Comparison of ENCODE assay signal across 29 cellular contexts in the genomic region with DNA sequence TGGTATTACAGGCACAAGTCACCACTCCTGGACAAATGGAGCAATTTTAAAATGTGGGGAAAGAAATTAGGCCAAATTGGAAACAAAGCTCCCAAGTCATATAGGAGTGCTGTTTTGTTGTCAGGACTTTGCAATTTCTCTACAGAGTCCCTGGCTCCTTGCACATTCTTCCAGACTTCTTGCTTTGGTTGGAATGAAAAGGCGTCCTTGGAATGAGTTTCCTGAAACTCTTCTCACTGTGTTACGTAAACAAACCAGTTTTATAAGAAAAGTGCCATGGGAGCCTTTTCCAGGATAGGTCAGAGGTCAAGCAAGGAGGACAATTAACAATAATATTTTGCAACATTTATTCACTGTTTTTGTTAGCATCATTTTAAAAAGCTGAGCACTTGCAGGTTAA. TPM values are rescaled to one million over a fixed set of nuclear protein-coding genes. Genes with fewer than 3 reads are reported as not detected.
DNase-seq lines count a peak whose midpoint lies in the region; ATAC-seq, FAIRE-seq and TF ChIP-seq lines count a peak whose summit lies in the region.
"Had no signal": no experiment of that assay in that cellular context is flagged by ENCODE, and none has a peak within 500 bp of the region (broad histone marks: within the 10 kb centered on the region; RNA-seq: fewer than 3 reads in every experiment).

No MANE protein-coding gene starts in this region.

- POLR2A ChIA-PET in endothelial cell of umbilical vein (lab: Charles Lee): no interaction called here

- H3K36me3 ChIP-seq in right atrium auricular region: no peaks in the 10 kb centered on the region
- H3K36me3 ChIP-seq in endothelial cell of umbilical vein (ENCODE audit: control insufficient read depth in 2 of 2, extremely low read depth in 1 of 2, insufficient read depth in 2 of 2, low read length in 2 of 2): no peaks in the 10 kb centered on the region
- no peaks in the 10 kb centered on the region for H3K36me3 ChIP-seq in mesenchymal stem cell (ENCODE audit: control insufficient read depth in 1 of 2, insufficient read depth in 2 of 2, low read depth in 1 of 2, low read length in 2 of 2)
- H3K36me3 ChIP-seq: BLaER1 treated with 17β-estradiol and CSF1 and Interleukin-3, amounts not matched to agents 10 nM and 100 nM; heart right ventricle; neural progenitor cell; SJSA1; tibial nerve had no signal

- H3K4me1 ChIP-seq in right atrium auricular region (peaks cover 0 to 5% of the 10 kb centered on the region in 2 donors), endothelial cell of umbilical vein (ENCODE audit: control insufficient read depth, extremely low read depth, insufficient read depth, low read length) (no peaks in the 10 kb centered on the region), mesenchymal stem cell (ENCODE audit: control insufficient read depth, insufficient read depth, low read depth, low read length) (peaks cover 2% of the 10 kb centered on the region)
- H3K4me1 ChIP-seq: BLaER1 treated with 17β-estradiol and CSF1 and Interleukin-3, amounts not matched to agents 10 nM and 100 nM; psoas muscle; SJSA1 had no signal

- H4K8ac ChIP-seq in mesenchymal stem cell (ENCODE audit: low read length): no peak overlapping the region

- no peaks in the 10 kb centered on the region for H3K79me1 ChIP-seq in mesenchymal stem cell (replicated peaks; ENCODE audit: low read length, poor library complexity, severe bottlenecking)

- H3K23ac ChIP-seq in mesenchymal stem cell (ENCODE audit: low read length in 2 of 2): no peak overlapping the region

- H3K9me3 ChIP-seq in right atrium auricular region: no peaks in the 10 kb centered on the region
- no peaks in the 10 kb centered on the region for H3K9me3 ChIP-seq in endothelial cell of umbilical vein (replicated peaks; ENCODE audit: control insufficient read depth, insufficient read depth, low read length)
- H3K9me3 ChIP-seq in mesenchymal stem cell (ENCODE audit: control insufficient read depth, low read length): peaks cover 4% of the 10 kb centered on the region
- H3K9me3 ChIP-seq: BLaER1 treated with 17β-estradiol and CSF1 and Interleukin-3, amounts not matched to agents 10 nM and 100 nM; heart right ventricle; psoas muscle; SJSA1; tibial nerve had no signal

- TF ChIP-seq CTCF in right atrium auricular region (IDR thresholded peaks at IDR 0.05) (no peak), endothelial cell of umbilical vein (IDR thresholded peaks at IDR 0.05; ENCODE audit: extremely low read depth in 1 of 2, insufficient read depth in 1 of 2, low read depth in 1 of 2, low read length in 2 of 2) (no peak)

- FAIRE-seq in endothelial cell of umbilical vein (lab: Jason Lieb, UNC): no peak
- FAIRE-seq in RCC 7860 (lab: Jason Lieb, UNC): no peak
- FAIRE-seq: H1, small intestine had no signal

- no peak overlapping the region for H4K91ac ChIP-seq in mesenchymal stem cell (ENCODE audit: low read length)

- H3K4me2 ChIP-seq in endothelial cell of umbilical vein (ENCODE audit: insufficient read depth, low read length): no peak overlapping the region
- H3K4me2 ChIP-seq in mesenchymal stem cell (ENCODE audit: low read length, poor library complexity, severe bottlenecking): no peak overlapping the region
- H3K4me2 ChIP-seq: BLaER1 treated with 17β-estradiol and CSF1 and Interleukin-3, amounts not matched to agents 10 nM and 100 nM; neural progenitor cell had no signal

- no peak overlapping the region for H3K14ac ChIP-seq in mesenchymal stem cell (ENCODE audit: low read length in 2 of 2)

- H3K9ac ChIP-seq in endothelial cell of umbilical vein (replicated peaks; ENCODE audit: extremely low read depth, insufficient read depth, low read length) (no peak overlapping the region), mesenchymal stem cell (ENCODE audit: low read length) (no peak overlapping the region)
- H3K9ac ChIP-seq: BLaER1 treated with 17β-estradiol and CSF1 and Interleukin-3, amounts not matched to agents 10 nM and 100 nM; neural progenitor cell had no signal

- H2BK5ac ChIP-seq in mesenchymal stem cell (ENCODE audit: low read depth, low read length, poor library complexity, severe bottlenecking): no peak overlapping the region

- CTCF ChIA-PET in endothelial cell of umbilical vein (lab: Charles Lee): interaction anchor here (1.0 to 1.1 kb wide), 2 partner anchors 31 to 39 kb away, joined by 3 read pairs; no protein-coding TSS in a partner anchor

- H2AK5ac ChIP-seq in mesenchymal stem cell (ENCODE audit: low read length, severe bottlenecking): no peak overlapping the region

- ATAC-seq in Right ventricle myocardium superior (ENCODE audit: poor library complexity): peak; percentile 79
- ATAC-seq: activated CD8-positive, alpha-beta memory T cell treated with anti-CD3 and anti-CD28 coated beads, Interleukin-2, amount 10 ng/mL, durations not matched to agents 7 days and 5 days; effector memory CD8-positive, alpha-beta T cell; psoas muscle; stimulated activated naive B cell treated with anti-CD40 and anti-IgM and Interleukin-4, amounts not matched to agents 10 μg/mL and 1 μg/mL and 100 μg/mL, for 72 hours had no signal

- no peaks in the 10 kb centered on the region for H3K79me2 ChIP-seq in endothelial cell of umbilical vein (ENCODE audit: control insufficient read depth, insufficient read depth, low read length)

- H2BK15ac ChIP-seq in mesenchymal stem cell (ENCODE audit: low read depth, poor library complexity, severe bottlenecking): no peak overlapping the region

- intact Hi-C loops in Right ventricle myocardium superior (cut with DNase I): no loop called here
- intact Hi-C loops in endothelial cell of umbilical vein (cut with micrococcal nuclease): no loop called here

- no peak for TF ChIP-seq POLR2A in endothelial cell of umbilical vein (IDR thresholded peaks at IDR 0.05; ENCODE audit: low read depth, low read length)

- dilution Hi-C loops in endothelial cell of umbilical vein (cut with MboI; ENCODE audit: extremely low pct_ligation_motif_present, low sequenced_read_pairs): no loop called here

- BruUV-seq in endothelial cell of umbilical vein (replicated peaks; lab: Mats Ljungman, UMichigan): no TSS peak

- H3K4ac ChIP-seq in mesenchymal stem cell (ENCODE audit: low read depth in 1 of 2, low read length in 2 of 2): no peak overlapping the region

- H2AFZ ChIP-seq in endothelial cell of umbilical vein (ENCODE audit: low read depth, low read length) (no peak overlapping the region), mesenchymal stem cell (ENCODE audit: low read depth, low read length) (no peak overlapping the region)
- H2AFZ ChIP-seq: neural progenitor cell had no signal

- no peak overlapping the region for H3K18ac ChIP-seq in mesenchymal stem cell (ENCODE audit: low read depth in 1 of 2, low read length in 2 of 2)

- no peak overlapping the region for H2BK12ac ChIP-seq in mesenchymal stem cell (ENCODE audit: low read length in 2 of 2)

- DNase-seq in Right ventricle myocardium superior (no peak), right atrium auricular region (ENCODE audit: low spot score) (no peak), endothelial cell of umbilical vein (ENCODE audit: low read depth, low spot score) (peak; percentile 39), mesenchymal stem cell (peak; percentile 38), T1000 (lab: John Stamatoyannopoulos, UW) (no peak), RCC 7860 (ENCODE audit: low spot score) (no peak), DMS114 treated with DMSO at 0.1 percent for 48 hours (lab: John Stamatoyannopoulos, UW; ENCODE audit: unreplicated experiment) (no peak), NCI-H2196 (lab: John Stamatoyannopoulos, UW; ENCODE audit: unreplicated experiment) (no peak)
- DNase-seq: activated CD4-positive, alpha-beta T cell treated with anti-CD3 and anti-CD28 coated beads, Interleukin-2, amount 10 ng/mL, durations not matched to agents 7 days and 5 days; activated CD8-positive, alpha-beta memory T cell treated with anti-CD3 and anti-CD28 coated beads, Interleukin-2, amount 10 ng/mL, durations not matched to agents 7 days and 5 days; activated naive CD4-positive, alpha-beta T cell treated with anti-CD3 and anti-CD28 coated beads, Interleukin-2, amount 50 U/mL, for 16 hours; anterior cingulate cortex; Calu3; effector memory CD8-positive, alpha-beta T cell; NCI-H1105; NCI-H2081; NK-92 treated with Interleukin-12 subunit alpha and Interleukin-12 subunit beta, amount 100 ng/mL, for 24 hours; psoas muscle; small intestine; stimulated activated CD4-positive, alpha-beta T cell treated with anti-CD3 and anti-CD28 coated beads, Interleukin-2, amount 100 ng/mL, for 48 hours; stimulated activated naive B cell treated with anti-CD40 and anti-IgM and Interleukin-4, amounts not matched to agents 10 μg/mL and 1 μg/mL and 100 μg/mL, for 72 hours had no signal

- WGBS in mesenchymal stem cell: no CpG with 5 or more reads among the region's 2 CpGs

- H3K27me3 ChIP-seq in right atrium auricular region (no peaks in the 10 kb centered on the region), endothelial cell of umbilical vein (ENCODE audit: control insufficient read depth in 2 of 2, insufficient read depth in 2 of 2, low read length in 2 of 2) (peaks cover 2 to 5% of the 10 kb centered on the region in 2 experiments), mesenchymal stem cell (ENCODE audit: control insufficient read depth in 1 of 2, insufficient read depth in 1 of 2, low read length in 2 of 2) (peaks cover 4 to 40% of the 10 kb centered on the region in 2 experiments)
- H3K27me3 ChIP-seq: BLaER1 treated with 17β-estradiol and CSF1 and Interleukin-3, amounts not matched to agents 10 nM and 100 nM; heart right ventricle; neural progenitor cell; tibial nerve had no signal

- H2BK120ac ChIP-seq in mesenchymal stem cell (ENCODE audit: low read depth, low read length): no peak overlapping the region

- H4K20me1 ChIP-seq in endothelial cell of umbilical vein (replicated peaks; ENCODE audit: control insufficient read depth, extremely low read depth, insufficient read depth, low read length): no peaks in the 10 kb centered on the region
- H4K20me1 ChIP-seq: BLaER1 treated with 17β-estradiol and CSF1 and Interleukin-3, amounts not matched to agents 10 nM and 100 nM had no signal

- H3K4me3 ChIP-seq in right atrium auricular region (no peak overlapping the region), endothelial cell of umbilical vein (replicated peaks in 1 of 3; ENCODE audit: insufficient read depth in 1 of 3, low read depth in 1 of 3, low read length in 3 of 3) (no peak overlapping the region), mesenchymal stem cell (ENCODE audit: insufficient read depth in 1 of 2, low read depth in 1 of 2, low read length in 2 of 2) (no peak overlapping the region)
- H3K4me3 ChIP-seq: BLaER1 treated with 17β-estradiol and CSF1 and Interleukin-3, amounts not matched to agents 10 nM and 100 nM; heart right ventricle; neural progenitor cell; psoas muscle; SJSA1; tibial nerve had no signal

- H3K27ac ChIP-seq in right atrium auricular region (no peak overlapping the region), endothelial cell of umbilical vein (ENCODE audit: insufficient read depth, low read depth, low read length) (no peak overlapping the region), mesenchymal stem cell (ENCODE audit: low read length, poor library complexity, severe bottlenecking) (no peak overlapping the region)
- H3K27ac ChIP-seq: BLaER1 treated with 17β-estradiol and CSF1 and Interleukin-3, amounts not matched to agents 10 nM and 100 nM; heart right ventricle; neural progenitor cell; psoas muscle; SJSA1 had no signal

- no peaks in the 10 kb centered on the region for H3K9me1 ChIP-seq in endothelial cell of umbilical vein (replicated peaks; ENCODE audit: control insufficient read depth, extremely low read depth, insufficient read depth, low read length)

RNA-seq across cellular contexts. Expression of gene KIT, which starts 32.4 kb away (rescaled TPM):
- total RNA-seq in Right ventricle myocardium superior: 1.6 TPM
- total RNA-seq in right atrium auricular region: 1 to 10 TPM; 1.5 to 2.6 TPM
- 29.3 and 39.7 TPM in 2 replicates for total RNA-seq in endothelial cell of umbilical vein
- polyA plus RNA-seq in endothelial cell of umbilical vein: 12.0 and 19.8 TPM in 2 replicates
- 6.8 and 7.0 TPM in 2 replicates for polyA plus RNA-seq in endothelial cell of umbilical vein (2011; cell fraction: cytosol; rRNA removed)
- 22.5 and 25.5 TPM in 2 replicates for polyA plus RNA-seq in endothelial cell of umbilical vein (2011; cell fraction: nucleus; rRNA removed)
- polyA plus RNA-seq in endothelial cell of umbilical vein (2012): 11.4 and 16.7 TPM in 2 replicates
- 36.5 and 67.3 TPM in 2 replicates for polyA minus RNA-seq in endothelial cell of umbilical vein
- not detected for polyA minus RNA-seq in endothelial cell of umbilical vein (2011; cell fraction: cytosol; rRNA and poly(A)+ RNA removed)
- 26.3 and 39.5 TPM in 2 replicates for polyA minus RNA-seq in endothelial cell of umbilical vein (2011; cell fraction: nucleus; rRNA and poly(A)+ RNA removed)
- polyA plus RNA-seq in mesenchymal stem cell (2013, experiment 1 of 2): 0.51 TPM
- polyA plus RNA-seq in mesenchymal stem cell (2013, experiment 2 of 2): 0.53 TPM
- total RNA-seq: Calu3, Daoy, LHCN-M2, SJSA1 had no signal

Comparison
In these comparisons a context has a peak if more than half of its experiments do, and no peak if none do; other contexts are left out.
1. DNase-seq: peak in endothelial cell of umbilical vein (single experiment) and mesenchymal stem cell (single experiment); none in Right ventricle myocardium superior (single experiment), right atrium auricular region (single experiment), T1000 (single experiment), RCC 7860 (single experiment), DMS114 treated with DMSO at 0.1 percent for 48 hours (single experiment) and NCI-H2196 (single experiment).